8 cellular contexts compared by ENCODE assay signal in the genomic region with DNA sequence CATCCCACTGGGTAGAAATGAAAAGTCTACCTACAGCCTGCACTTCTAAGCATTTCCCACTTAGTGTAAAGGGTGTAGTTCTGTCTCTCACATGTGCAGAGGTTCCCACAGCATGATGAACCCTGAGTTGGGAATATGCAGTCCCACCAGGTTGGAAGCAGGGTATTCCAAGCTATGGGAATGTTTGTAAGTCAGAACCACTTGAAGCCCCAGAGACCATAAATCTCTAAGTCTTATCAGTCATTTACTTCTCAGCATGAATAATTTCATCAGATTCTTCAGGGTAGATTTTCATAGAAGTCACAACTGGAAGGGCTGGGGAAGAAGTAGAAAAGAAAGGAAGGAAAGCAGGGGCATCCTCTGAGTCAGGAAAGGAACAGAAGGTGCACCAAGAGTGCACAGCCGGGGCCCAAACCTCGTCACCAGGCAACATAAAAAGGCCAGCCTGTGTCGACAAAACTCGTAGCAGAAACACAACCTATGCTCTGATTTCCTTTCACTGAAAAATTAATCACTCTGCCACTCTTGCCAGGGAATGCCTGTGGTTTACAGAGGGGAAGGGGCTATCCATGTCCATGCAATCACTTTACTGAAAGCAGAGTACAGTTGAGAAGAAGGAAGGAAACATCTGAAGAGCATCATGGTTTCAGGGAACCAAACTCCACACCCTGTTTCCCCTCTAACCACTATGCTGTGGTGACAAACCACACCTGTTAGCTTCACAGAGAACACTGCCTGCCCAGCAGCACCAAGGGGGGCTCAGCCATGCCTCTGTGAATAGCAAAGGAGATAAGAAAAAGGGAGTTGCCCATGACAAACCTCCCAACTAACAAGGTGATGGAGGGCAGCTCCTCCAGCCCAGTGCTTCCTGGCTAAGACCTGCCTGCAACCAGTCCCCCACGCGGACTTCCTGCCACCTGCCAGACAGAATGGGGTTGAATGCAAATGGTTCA. TPM values are rescaled to one million over a fixed set of nuclear protein-coding genes. Genes with fewer than 3 reads are reported as not detected.
DNase-seq lines count a peak whose midpoint lies in the region; ATAC-seq and TF ChIP-seq lines count a peak whose summit lies in the region.

No MANE protein-coding gene starts in this region.

- no peak for TF ChIP-seq CTCF in DOHH2 (IDR thresholded peaks at IDR 0.05; ENCODE audit: low read depth, low read length, poor library complexity, severe bottlenecking)
- no peak for TF ChIP-seq CTCF in KMS-11 (conservative IDR thresholded peaks at IDR 0.05; ENCODE audit: low read depth, low read length)
- no peak for TF ChIP-seq CTCF in testis (IDR thresholded peaks at IDR 0.05)

- TF ChIP-seq POLR2A in testis (IDR thresholded peaks at IDR 0.05) = no peak

- H3K9me3 ChIP-seq in DOHH2 (ENCODE audit: control insufficient read depth, insufficient read depth, low read length) (no peaks in the 10 kb centered on the region), right cardiac atrium (ENCODE audit: control insufficient read depth, low read length) (no peaks in the 10 kb centered on the region), testis (no peaks in the 10 kb centered on the region)

- intact Hi-C loops in right cardiac atrium (cut with DNase I) (no loop called here), testis (cut with DNase I; ENCODE audit: low total_unique reads) (no loop called here)

- H3K9ac ChIP-seq in KMS-11 = no peak overlapping the region

- H4K20me1 ChIP-seq in DOHH2 (ENCODE audit: control insufficient read depth, insufficient read depth, low read depth, low read length) = no peaks in the 10 kb centered on the region
- H4K20me1 ChIP-seq in KMS-11 (ENCODE audit: insufficient read depth) = no peaks in the 10 kb centered on the region

- no peak overlapping the region for H3K27ac ChIP-seq in DOHH2 (ENCODE audit: low read depth, low read length)
- peak overlapping the region; percentile 36 for H3K27ac ChIP-seq in KMS-11
- H3K27ac ChIP-seq in right cardiac atrium (ENCODE audit: low read length) = peak overlapping the region; percentile 38
- H3K27ac ChIP-seq in testis = peak overlapping the region; percentile 39 to 75

- H2AFZ ChIP-seq in KMS-11 (ENCODE audit: low read depth) = no peak overlapping the region

- H3K4me2 ChIP-seq in DOHH2 (ENCODE audit: low read length) = peak overlapping the region; percentile 34
- peak overlapping the region; percentile 66 for H3K4me2 ChIP-seq in KMS-11

- WGBS in right cardiac atrium = 57% methylated on average over 6 of the region's 6 CpGs
- WGBS in testis, 2 donors = 61 to 66% methylated on average over 6 of the region's 6 CpGs

- peak overlapping the region; percentile 6; the same call in 1 of the 2 replicates for H3K4me3 ChIP-seq in DOHH2 (ENCODE audit: low read length)
- no peak overlapping the region for H3K4me3 ChIP-seq in KMS-11 (IDR thresholded peaks at IDR 0.05; ENCODE audit: insufficient read depth, low read depth, low read length)
- H3K4me3 ChIP-seq in right cardiac atrium (ENCODE audit: low read length) = no peak overlapping the region
- no peak overlapping the region for H3K4me3 ChIP-seq in testis

- ATAC-seq in GM21447 (IDR thresholded peaks at IDR 0.05; ENCODE audit: unreplicated experiment) (peak; percentile 93), right cardiac atrium (no peak)

- no peaks in the 10 kb centered on the region for H3K27me3 ChIP-seq in DOHH2 (ENCODE audit: control insufficient read depth, low read length)
- H3K27me3 ChIP-seq in KMS-11 (ENCODE audit: insufficient read depth, low read depth) = no peaks in the 10 kb centered on the region
- H3K27me3 ChIP-seq in right cardiac atrium (ENCODE audit: control insufficient read depth, insufficient read depth) = no peaks in the 10 kb centered on the region
- no peaks in the 10 kb centered on the region for H3K27me3 ChIP-seq in testis

- H3K36me3 ChIP-seq in DOHH2 (ENCODE audit: control insufficient read depth, low read length) = peaks cover 26% of the 10 kb centered on the region
- H3K36me3 ChIP-seq in KMS-11 (ENCODE audit: insufficient read depth) = no peaks in the 10 kb centered on the region
- no peaks in the 10 kb centered on the region for H3K36me3 ChIP-seq in testis (ENCODE audit: low read depth, missing control alignments)

- DNase-seq in activated T-cell treated with anti-CD3 and anti-CD28 coated beads for 48 hours (ENCODE audit: low read depth) (peak; percentile 48), right cardiac atrium (no peak), testis (no peak), NCI-H524 treated with DMSO at 0.1 percent for 48 hours (lab: John Stamatoyannopoulos, UW) (no peak), NCI-H2029 (lab: John Stamatoyannopoulos, UW) (no peak)

- H3K9me2 ChIP-seq in DOHH2 (replicated peaks; ENCODE audit: control insufficient read depth, low read length) = no peaks in the 10 kb centered on the region

- H3F3A ChIP-seq in DOHH2 (ENCODE audit: control insufficient read depth, insufficient read depth) = peaks cover 2% of the 10 kb centered on the region; the same call in 1 of the 2 replicates

- H3K4me1 ChIP-seq in DOHH2 (ENCODE audit: control insufficient read depth, low read length) (peaks cover 49% of the 10 kb centered on the region), KMS-11 (ENCODE audit: low read depth, poor library complexity, severe bottlenecking) (peaks cover 25% of the 10 kb centered on the region), right cardiac atrium (ENCODE audit: control insufficient read depth, insufficient read depth, low read length) (peaks cover 13% of the 10 kb centered on the region), testis (peaks cover 48% of the 10 kb centered on the region)

- H3K79me2 ChIP-seq in DOHH2 (ENCODE audit: control insufficient read depth, low read length) = peaks cover 51% of the 10 kb centered on the region
- no peaks in the 10 kb centered on the region for H3K79me2 ChIP-seq in KMS-11 (ENCODE audit: insufficient read depth, low read depth)

RNA-seq across cellular contexts. Expression of a gene that starts 40.5 kb away (rescaled TPM):
- total RNA-seq in right cardiac atrium = 10 to 100 TPM; 13.6 to 26.6 (median 15.7) TPM
- 12.9 TPM for polyA plus RNA-seq in right cardiac atrium
- total RNA-seq in testis = 100 to 1,000 TPM; 102 to 126 TPM
- polyA plus RNA-seq in testis (ENCODE audit: insufficient read depth, low read depth, low replicate concordance) = 86.7 TPM
